In genomic region chr6:37353761-37354525, GRCh38 we compare ENCODE assay signal across 8 cellular contexts. TPM values are rescaled to one million over a fixed set of nuclear protein-coding genes. Genes with fewer than 3 reads are reported as not detected.
DNase-seq lines count a peak whose midpoint lies in the region; ATAC-seq and TF ChIP-seq lines count a peak whose summit lies in the region.

RNF8 (plus strand) TSS chr6:37353983; CDS start chr6:37354165, 182 bp downstream.

- no peak for TF ChIP-seq POLR2A in gastrocnemius medialis (IDR thresholded peaks at IDR 0.05)

- H3K27ac ChIP-seq in iPS DF 6.9 (ENCODE audit: low read length) (no peak within 1 kb of the TSS), gastrocnemius medialis (peak within 1 kb of the TSS; percentile 8 to 64 (median 48))

- in situ Hi-C loops in gastrocnemius medialis (cut with MboI; ENCODE audit: low sequenced_read_pairs in 4 of 4) = loop anchor here in 1 of 4 donors (25.0 kb wide), 1 partner anchor 333 kb away; the partner anchor contains the start of gene MDGA1

- H3K9me3 ChIP-seq in iPS DF 6.9 (ENCODE audit: control insufficient read depth, insufficient read depth, low read length) (no peaks in the 10 kb centered on the region), gastrocnemius medialis (no peaks in the 10 kb centered on the region)

- TF ChIP-seq CTCF in gastrocnemius medialis (IDR thresholded peaks at IDR 0.05 in 4 of 5, conservative IDR thresholded peaks at IDR 0.05 in 1 of 5) = no peak

- no peaks in the 10 kb centered on the region for H3K27me3 ChIP-seq in iPS DF 6.9 (ENCODE audit: control insufficient read depth, insufficient read depth, low read length)
- H3K27me3 ChIP-seq in gastrocnemius medialis = no peaks in the 10 kb centered on the region

- H3K4me1 ChIP-seq in iPS DF 6.9 (ENCODE audit: control insufficient read depth, insufficient read depth, low read length) (no peaks in the 10 kb centered on the region), gastrocnemius medialis (peaks cover 19 to 22% of the 10 kb centered on the region in 2 donors)

- H3K36me3 ChIP-seq in iPS DF 6.9 (ENCODE audit: control insufficient read depth, insufficient read depth, low read length) = no peaks in the 10 kb centered on the region
- no peaks in the 10 kb centered on the region for H3K36me3 ChIP-seq in gastrocnemius medialis

- no CpG with 5 or more reads among the region's 54 CpGs for WGBS in iPS DF 6.9 (ENCODE audit: insufficient coverage, insufficient read length)

- peak within 1 kb of the TSS; percentile 96 for H3K4me3 ChIP-seq in iPS DF 6.9 (ENCODE audit: low read length)
- H3K4me3 ChIP-seq in gastrocnemius medialis = peak within 1 kb of the TSS; percentile 92 to 99 (median 93)

- ATAC-seq in HG03045 (IDR thresholded peaks at IDR 0.05; ENCODE audit: unreplicated experiment) = peak; percentile 82
- peak; percentile 89 to 91 for ATAC-seq in gastrocnemius medialis

- intact Hi-C loops in gastrocnemius medialis (cut with DNase I; ENCODE audit: low total_unique reads) = loop anchor here (1.0 to 10.0 kb wide), 3 partner anchors 29 to 341 kb away; partner anchors contain the start of genes CMTR1 and MDGA1

- DNase-seq in NK-92 treated with Interleukin-12 subunit alpha and Interleukin-12 subunit beta, amount 100 ng/mL, for 24 hours (lab: John Stamatoyannopoulos, UW) = peak; percentile 80
- DNase-seq in NK-92 (lab: John Stamatoyannopoulos, UW; ENCODE audit: unreplicated experiment) = no peak
- peak; percentile 48 for DNase-seq in NCI-H2107 treated with DMSO at 0.1 percent for 48 hours (lab: John Stamatoyannopoulos, UW; ENCODE audit: unreplicated experiment)
- DNase-seq in UCSD-AML1 (lab: John Stamatoyannopoulos, UW; ENCODE audit: unreplicated experiment) = peak; percentile 88
- DNase-seq in brain pericyte (ENCODE audit: low read depth, low spot score) = peak; percentile 46
- peak; percentile 77 for DNase-seq in iPS DF 6.9 (ENCODE audit: low read depth, low spot score)
- peak; percentile 73 to 83 for DNase-seq in gastrocnemius medialis

RNA-seq across cellular contexts. Expression of gene RNF8, which starts in this region (rescaled TPM):
- total RNA-seq in gastrocnemius medialis = 10 to 100 TPM in 3 of 4 donors, 1 to 10 TPM in 1; 6.9 to 17.8 (median 11.9) TPM
